7 cellular contexts compared by ENCODE assay signal in the genomic region with DNA sequence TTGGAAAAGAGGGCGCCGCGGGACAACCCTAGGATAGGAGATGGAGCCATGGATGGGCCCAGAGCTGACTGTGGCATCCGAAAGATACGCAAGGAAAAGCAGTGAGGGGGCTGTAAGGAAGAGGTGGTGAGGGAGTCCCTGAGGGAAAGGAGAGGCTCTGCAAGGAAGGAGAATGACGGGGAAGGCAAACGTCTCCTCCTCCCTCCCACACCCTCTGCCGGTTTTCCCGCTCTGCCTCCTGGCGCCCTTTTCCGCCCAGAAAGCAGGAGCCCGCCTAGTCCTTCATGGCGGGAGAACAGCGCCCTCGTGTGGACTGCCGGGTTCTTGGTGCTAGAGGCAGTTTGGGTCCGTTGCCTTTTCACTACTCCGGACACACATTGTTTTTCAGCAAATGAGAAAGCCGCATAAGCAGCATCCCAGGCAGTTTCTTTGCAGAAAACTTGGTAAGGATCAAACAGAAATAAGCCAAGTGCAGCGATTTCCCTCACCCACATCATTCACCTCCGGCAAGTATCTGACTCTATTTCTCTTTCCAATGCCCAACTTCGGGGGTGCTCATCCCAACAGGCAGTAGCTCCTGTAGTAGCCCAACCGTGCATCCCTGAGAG.
DNase-seq lines count a peak whose midpoint lies in the region; ATAC-seq, FAIRE-seq and TF ChIP-seq lines count a peak whose summit lies in the region.

No MANE protein-coding gene starts in this region.

- peak; percentile 53 for DNase-seq in GM12892 (ENCODE audit: insufficient read length)
- DNase-seq in SJCRH30 = peak; percentile 44 to 45
- DNase-seq in Right ventricle myocardium inferior (ENCODE audit: missing footprints) = peak; percentile 88
- DNase-seq in uterus = peak; percentile 89 to 90

- peak overlapping the region; percentile 76 for H3K27ac Mint-ChIP-seq in activated naive CD4-positive, alpha-beta T cell treated with anti-CD3 and anti-CD28 coated beads, Interleukin-2, amount 50 U/mL, for 24 hours

- peak; percentile 81 for FAIRE-seq in GM12892 (lab: Jason Lieb, UNC)

- H3K4me2 ChIP-seq in parathyroid adenoma (ENCODE audit: low read length) = no peak overlapping the region

- H3K27me3 ChIP-seq in SJCRH30 = no peaks in the 10 kb centered on the region
- no peaks in the 10 kb centered on the region for H3K27me3 ChIP-seq in parathyroid adenoma (ENCODE audit: control insufficient read depth, insufficient read depth, low read length)
- H3K27me3 ChIP-seq in uterus = no peaks in the 10 kb centered on the region

- H3K4me1 Mint-ChIP-seq in activated naive CD4-positive, alpha-beta T cell treated with anti-CD3 and anti-CD28 coated beads, Interleukin-2, amount 50 U/mL, for 24 hours = peaks cover 3% of the 10 kb centered on the region

- no peaks in the 10 kb centered on the region for H3K9me3 ChIP-seq in SJCRH30 (replicated peaks)
- H3K9me3 ChIP-seq in parathyroid adenoma (ENCODE audit: control insufficient read depth, low read length) = no peaks in the 10 kb centered on the region
- H3K9me3 ChIP-seq in uterus = no peaks in the 10 kb centered on the region

- H3K4me1 ChIP-seq in SJCRH30 (peaks cover 9% of the 10 kb centered on the region), parathyroid adenoma (no peaks in the 10 kb centered on the region), uterus (no peaks in the 10 kb centered on the region)

- H3K4me3 Mint-ChIP-seq in activated naive CD4-positive, alpha-beta T cell treated with anti-CD3 and anti-CD28 coated beads, Interleukin-2, amount 50 U/mL, for 24 hours = no peak overlapping the region

- ATAC-seq in HG03342 (IDR thresholded peaks at IDR 0.05; ENCODE audit: unreplicated experiment) (peak; percentile 81), Right ventricle myocardium inferior (peak; percentile 88)

- H3K27ac ChIP-seq in SJCRH30 (no peak overlapping the region), parathyroid adenoma (no peak overlapping the region), uterus (no peak overlapping the region)

- TF ChIP-seq POLR2A in GM12892 (IDR thresholded peaks at IDR 0.05; ENCODE audit: low read depth, low read length) (no peak), uterus (IDR thresholded peaks at IDR 0.05) (no peak)

- TF ChIP-seq CTCF in parathyroid adenoma (IDR thresholded peaks at IDR 0.05) (peak; percentile 81), uterus (IDR thresholded peaks at IDR 0.05) (peak; percentile 88 to 95 (median 92))

- H3K36me3 ChIP-seq in SJCRH30 (no peaks in the 10 kb centered on the region), parathyroid adenoma (ENCODE audit: control insufficient read depth, insufficient read depth, low read length) (no peaks in the 10 kb centered on the region), uterus (no peaks in the 10 kb centered on the region)

- H3K9me3 Mint-ChIP-seq in activated naive CD4-positive, alpha-beta T cell treated with anti-CD3 and anti-CD28 coated beads, Interleukin-2, amount 50 U/mL, for 24 hours = no peaks in the 10 kb centered on the region

- H3K9ac ChIP-seq in parathyroid adenoma = no peak overlapping the region

- peaks cover 15% of the 10 kb centered on the region for H3K27me3 Mint-ChIP-seq in activated naive CD4-positive, alpha-beta T cell treated with anti-CD3 and anti-CD28 coated beads, Interleukin-2, amount 50 U/mL, for 24 hours

- no peaks in the 10 kb centered on the region for H3K36me3 Mint-ChIP-seq in activated naive CD4-positive, alpha-beta T cell treated with anti-CD3 and anti-CD28 coated beads, Interleukin-2, amount 50 U/mL, for 24 hours

- H2AFZ ChIP-seq in parathyroid adenoma = no peak overlapping the region

- H3K79me2 ChIP-seq in parathyroid adenoma = no peaks in the 10 kb centered on the region

- intact Hi-C loops in Right ventricle myocardium inferior (cut with DNase I) = loop anchor here (1.0 to 10.0 kb wide), 3 partner anchors 109 to 1561 kb away; no protein-coding TSS in a partner anchor
- intact Hi-C loops in uterus (cut with DNase I; ENCODE audit: low total_unique reads) = loop anchor here (10.0 kb wide), 1 partner anchor 121 kb away; no protein-coding TSS in a partner anchor

- H3K4me3 ChIP-seq in SJCRH30 (no peak overlapping the region), parathyroid adenoma (ENCODE audit: low read depth, low read length) (no peak overlapping the region), uterus (no peak overlapping the region)
